Comparison of ENCODE assay signal across 8 cellular contexts in the genomic region with DNA sequence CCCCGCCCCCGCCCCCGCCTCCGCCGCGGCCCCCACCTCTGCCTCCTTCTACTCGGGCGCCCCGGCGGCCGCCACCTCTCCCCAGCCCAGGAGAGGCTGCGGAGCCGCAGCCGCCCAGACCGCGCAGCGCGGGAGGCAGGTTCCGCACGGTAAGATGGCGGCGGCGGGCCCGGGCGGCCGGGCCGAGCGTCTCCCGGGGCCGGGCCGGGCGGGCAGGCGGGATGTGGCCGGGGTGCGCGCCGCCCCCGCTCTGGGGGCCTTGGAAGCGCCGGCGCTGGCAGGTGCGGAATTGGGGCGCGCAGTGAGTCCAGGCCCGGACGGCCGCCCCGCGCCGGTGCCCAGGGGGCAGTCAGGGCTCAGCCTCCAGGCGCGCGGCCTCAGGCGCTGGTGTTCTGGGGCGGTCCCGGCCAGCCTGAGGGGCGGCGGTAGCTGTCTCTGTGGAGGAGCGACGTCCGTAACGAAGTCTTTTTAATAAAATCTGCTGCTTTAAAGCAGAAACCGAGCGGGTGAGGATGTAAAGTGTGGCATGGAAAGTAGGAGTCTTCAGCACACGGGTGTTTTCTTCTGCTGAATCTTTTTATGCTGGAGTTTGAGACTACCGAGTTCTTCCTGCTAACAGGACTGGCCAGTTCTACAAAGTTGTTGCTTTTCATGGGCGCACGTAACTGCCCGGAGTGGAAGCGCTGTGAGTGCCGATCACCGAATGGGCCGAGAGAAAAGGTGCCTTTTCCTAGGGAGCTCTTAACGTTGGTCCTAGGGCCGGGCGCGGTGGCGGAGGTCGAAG. TPM values are rescaled to one million over a fixed set of nuclear protein-coding genes. Genes with fewer than 3 reads are reported as not detected.
A peak's percentile ranks its signal among the peaks of the same experiment; 100 is the strongest.
DNase-seq lines count a peak whose midpoint lies in the region; ATAC-seq and TF ChIP-seq lines count a peak whose summit lies in the region.

GID8 (plus strand) TSS at position 43 of the 784 bp plus-strand sequence. CDS start 3,356 bp downstream, outside the sequence.

- peaks cover 92% of the 10 kb centered on the region for H3K79me2 ChIP-seq in smooth muscle cell (ENCODE audit: low read depth)

- H3K4me2 ChIP-seq in smooth muscle cell, result peak within 1 kb of the TSS; percentile 91

- H3F3A ChIP-seq in smooth muscle cell (ENCODE audit: low read depth), result peaks cover 12% of the 10 kb centered on the region

- peak; percentile 45 for ATAC-seq in GM19324 (IDR thresholded peaks at IDR 0.05; ENCODE audit: low FRiP score, unreplicated experiment)
- peak; percentile 46 for ATAC-seq in HG03280 (IDR thresholded peaks at IDR 0.05; ENCODE audit: unreplicated experiment)

- no peaks in the 10 kb centered on the region for H3K9me3 Mint-ChIP-seq in CD14-positive monocyte

- peaks cover 28% of the 10 kb centered on the region for H3K4me1 Mint-ChIP-seq in CD14-positive monocyte

- peaks cover 22 to 27% of the 10 kb centered on the region in 2 donors for H3K36me3 Mint-ChIP-seq in CD14-positive monocyte

- peak within 1 kb of the TSS; percentile 93 to 97 for H3K4me3 Mint-ChIP-seq in CD14-positive monocyte

- H4K20me1 ChIP-seq in smooth muscle cell (ENCODE audit: low read depth), result peaks cover 77% of the 10 kb centered on the region

- H3K9me3 ChIP-seq in smooth muscle cell (replicated peaks; ENCODE audit: low read depth), result no peaks in the 10 kb centered on the region

- H3K4me3 ChIP-seq in cardiac fibroblast (replicated peaks in 1 of 2; ENCODE audit: low read depth in 2 of 2, low read length in 2 of 2) (peak within 1 kb of the TSS; percentile 94 to 96), smooth muscle cell (peak within 1 kb of the TSS; percentile 88)

- WGBS in smooth muscle cell (ENCODE audit: low lambda C conversion rate), result 1% methylated on average over 46 of the region's 79 CpGs

- TF ChIP-seq CTCF in CD14-positive monocyte (IDR thresholded peaks at IDR 0.05) (no peak), cardiac fibroblast (IDR thresholded peaks at IDR 0.05; ENCODE audit: low read depth, low read length) (no peak), smooth muscle cell (IDR thresholded peaks at IDR 0.05; ENCODE audit: borderline replicate concordance, insufficient read depth, poor library complexity, severe bottlenecking) (no peak)

- no peaks in the 10 kb centered on the region for H3K27me3 ChIP-seq in smooth muscle cell (ENCODE audit: low read depth)

- H3K27ac Mint-ChIP-seq in CD14-positive monocyte, result peak within 1 kb of the TSS; percentile 89 to 96 (median 93)

- peak within 1 kb of the TSS; percentile 98 for H3K9ac ChIP-seq in smooth muscle cell (ENCODE audit: low read depth)

- DNase-seq in CD14-positive monocyte (ENCODE audit: low spot score) (no peak), SW480 (ENCODE audit: low spot score) (peak; percentile 71), cardiac fibroblast (ENCODE audit: low read depth in 2 of 2) (peak; percentile 50 to 63), iris pigment epithelial cell (ENCODE audit: low read depth) (peak; percentile 60), smooth muscle cell (lab: John Stamatoyannopoulos, UW; ENCODE audit: unreplicated experiment) (peak; percentile 65), 8988T (no peak)

- peaks cover 0 to 1% (median 0%) of the 10 kb centered on the region in 3 donors for H3K27me3 Mint-ChIP-seq in CD14-positive monocyte (ENCODE audit: low read depth in 3 of 3)

- intact Hi-C loops in CD14-positive monocyte (cut with micrococcal nuclease), result loop anchor here (2.0 to 10.0 kb wide), 5 partner anchors 13 to 701 kb away; partner anchors contain the start of genes SLC17A9 (in 2 of the 2), ADRM1 (in 1 of the 2), OSBPL2 (in 1 of the 2) and YTHDF1 (in 1 of the 2)

- peak within 1 kb of the TSS; percentile 98 for H3K27ac ChIP-seq in smooth muscle cell (ENCODE audit: low read depth)

- no peaks in the 10 kb centered on the region for H3K36me3 ChIP-seq in smooth muscle cell (ENCODE audit: low read depth)

- H2AFZ ChIP-seq in smooth muscle cell (ENCODE audit: low read depth), result peak within 1 kb of the TSS; percentile 80

- peaks cover 29% of the 10 kb centered on the region for H3K4me1 ChIP-seq in smooth muscle cell (ENCODE audit: low read depth)

RNA-seq across cellular contexts. Expression of gene GID8, which starts in this region (rescaled TPM):
- polyA plus RNA-seq in CD14-positive monocyte (10 to 100 TPM; 12.4 to 12.7 TPM), smooth muscle cell (13.9 and 20.8 TPM in 2 replicates)
- 23.5 and 34.8 TPM in 2 replicates for total RNA-seq in smooth muscle cell

Comparison
In these comparisons a context has a peak if more than half of its experiments do, and no peak if none do; other contexts are left out.
1. DNase-seq: peak in SW480 (single experiment), cardiac fibroblast (2 of 2), iris pigment epithelial cell (single experiment) and smooth muscle cell (single experiment); none in CD14-positive monocyte (single experiment) and 8988T (single experiment).